In genomic region chr3:150602426-150603089, GRCh38 we compare ENCODE assay signal across 8 cellular contexts. TPM values are rescaled to one million over a fixed set of nuclear protein-coding genes. Genes with fewer than 3 reads are reported as not detected.
DNase-seq lines count a peak whose midpoint lies in the region; ATAC-seq and TF ChIP-seq lines count a peak whose summit lies in the region.

No MANE protein-coding gene starts in this region.

- CTCF ChIA-PET in CD8-positive, alpha-beta T cell (lab: Charles Lee), result interaction anchor here (0.9 kb wide), 1 partner anchor 74 kb away, joined by 3 read pairs; no protein-coding TSS in a partner anchor
- CTCF ChIA-PET in naive thymus-derived CD4-positive, alpha-beta T cell (lab: Charles Lee), result no interaction called here

- POLR2A ChIA-PET in CD8-positive, alpha-beta T cell (lab: Charles Lee), result interaction anchor here (0.6 to 2.9 kb wide), 18 partner anchors 8 to 720 kb away, joined by 3 to 40 read pairs (median 4); partner anchors contain the start of genes EIF2A, ERICH6, SERP1 and SIAH2
- POLR2A ChIA-PET in naive thymus-derived CD4-positive, alpha-beta T cell (lab: Charles Lee), result interaction anchor here (0.6 to 3.1 kb wide), 24 partner anchors 9 to 1405 kb away, joined by 3 to 53 read pairs (median 4); partner anchors contain the start of genes COMMD2, EIF2A, ERICH6 and SERP1

- TF ChIP-seq CTCF in CD8-positive, alpha-beta T cell (IDR thresholded peaks at IDR 0.05), result no peak
- no peak; the same call in 1 of the 2 replicates for TF ChIP-seq CTCF in KMS-11 (conservative IDR thresholded peaks at IDR 0.05; ENCODE audit: low read depth, low read length)
- no peak for TF ChIP-seq CTCF in coronary artery (IDR thresholded peaks at IDR 0.05)
- no peak for TF ChIP-seq CTCF in lower leg skin (IDR thresholded peaks at IDR 0.05)

- peak overlapping the region; percentile 99 for H3K4me3 Mint-ChIP-seq in CD8-positive, alpha-beta T cell
- peak overlapping the region; percentile 93 to 100 (median 98) for H3K4me3 Mint-ChIP-seq in naive thymus-derived CD4-positive, alpha-beta T cell

- H3K4me3 ChIP-seq in CD8-positive, alpha-beta T cell (ENCODE audit: low read depth, low read length), result peak overlapping the region; percentile 86
- H3K4me3 ChIP-seq in KMS-11 (IDR thresholded peaks at IDR 0.05; ENCODE audit: insufficient read depth, low read depth, low read length) (no peak overlapping the region), coronary artery (peak overlapping the region; percentile 90), lower leg skin (ENCODE audit: low read depth, poor library complexity, severe bottlenecking) (no peak overlapping the region)
- peak overlapping the region; percentile 76 for H3K4me3 ChIP-seq in naive thymus-derived CD4-positive, alpha-beta T cell (ENCODE audit: low read length)

- peaks cover 36% of the 10 kb centered on the region for H3K4me1 ChIP-seq in CD8-positive, alpha-beta T cell (ENCODE audit: insufficient read depth, low read length)
- peaks cover 61% of the 10 kb centered on the region for H3K4me1 ChIP-seq in KMS-11 (ENCODE audit: low read depth, poor library complexity, severe bottlenecking)
- H3K4me1 ChIP-seq in naive thymus-derived CD4-positive, alpha-beta T cell (ENCODE audit: control insufficient read depth in 2 of 2, insufficient read depth in 2 of 2, low read length in 2 of 2), result peaks cover 27 to 33% of the 10 kb centered on the region in 2 donors

- H3K27me3 ChIP-seq in CD8-positive, alpha-beta T cell (ENCODE audit: insufficient read depth, low read length), result no peaks in the 10 kb centered on the region
- no peaks in the 10 kb centered on the region for H3K27me3 ChIP-seq in KMS-11 (ENCODE audit: insufficient read depth, low read depth)
- no peaks in the 10 kb centered on the region for H3K27me3 ChIP-seq in naive thymus-derived CD4-positive, alpha-beta T cell (ENCODE audit: control insufficient read depth in 2 of 2, insufficient read depth in 2 of 2, low read length in 2 of 2)

- H3K4me1 Mint-ChIP-seq in CD8-positive, alpha-beta T cell (ENCODE audit: low read depth), result peaks cover 64% of the 10 kb centered on the region
- H3K4me1 Mint-ChIP-seq in naive thymus-derived CD4-positive, alpha-beta T cell, result peaks cover 39 to 70% (median 62%) of the 10 kb centered on the region in 7 donors

- H3K27ac Mint-ChIP-seq in CD8-positive, alpha-beta T cell, result peak overlapping the region; percentile 100
- H3K27ac Mint-ChIP-seq in naive thymus-derived CD4-positive, alpha-beta T cell, result peak overlapping the region; percentile 97 to 100 (median 99)

- 29 to 35% methylated on average over 5 of the region's 5 CpGs for WGBS in lower leg skin, 2 donors

- intact Hi-C loops in CD8-positive, alpha-beta T cell (cut with DNase I, micrococcal nuclease), result loop anchor here (1.0 to 10.0 kb wide), 8 partner anchors 56 to 790 kb away; partner anchors contain the start of genes EIF2A (in 2 of the 2), ERICH6 (in 2 of the 2), SERP1 (in 2 of the 2) and SIAH2 (in 2 of the 2)
- intact Hi-C loops in naive thymus-derived CD4-positive, alpha-beta T cell (cut with micrococcal nuclease), result loop anchor here (1.0 to 5.0 kb wide), 15 partner anchors 11 to 1666 kb away; partner anchors contain the start of genes EIF2A (in 2 of the 2), ERICH6 (in 2 of the 2), GPR171 (in 2 of the 2) and SERP1 (in 2 of the 2)
- intact Hi-C loops in lower leg skin (cut with DNase I; ENCODE audit: low total_unique reads), result no loop called here

- no peak for ATAC-seq in CD8-positive, alpha-beta T cell
- ATAC-seq in GM21526 (IDR thresholded peaks at IDR 0.05; ENCODE audit: low FRiP score, unreplicated experiment), result peak; percentile 14
- ATAC-seq in naive thymus-derived CD4-positive, alpha-beta T cell, result no peak

- H3K36me3 Mint-ChIP-seq in CD8-positive, alpha-beta T cell, result peaks cover 28% of the 10 kb centered on the region
- H3K36me3 Mint-ChIP-seq in naive thymus-derived CD4-positive, alpha-beta T cell, result peaks cover 11 to 32% (median 16%) of the 10 kb centered on the region in 5 donors

- DNase-seq in CD8-positive, alpha-beta T cell, result no peak
- DNase-seq in coronary artery (ENCODE audit: low spot score), result no peak
- no peak for DNase-seq in naive thymus-derived CD4-positive, alpha-beta T cell
- DNase-seq in activated gamma-delta T cell treated with Interleukin-2 at 50 U/mL for 16 hours, result no peak
- no peak for DNase-seq in lower leg skin (ENCODE audit: low spot score in 2 of 2)
- no peak for DNase-seq in NCI-H2227 (lab: John Stamatoyannopoulos, UW; ENCODE audit: unreplicated experiment)

- no peaks in the 10 kb centered on the region for H3K27me3 Mint-ChIP-seq in CD8-positive, alpha-beta T cell (ENCODE audit: low read depth)
- no peaks in the 10 kb centered on the region for H3K27me3 Mint-ChIP-seq in naive thymus-derived CD4-positive, alpha-beta T cell

- peak overlapping the region; percentile 96 for H3K9ac ChIP-seq in KMS-11

- H4K20me1 ChIP-seq in KMS-11 (ENCODE audit: insufficient read depth), result peaks cover 33% of the 10 kb centered on the region

- H3K27ac ChIP-seq in CD8-positive, alpha-beta T cell (ENCODE audit: low read depth, low read length), result peak overlapping the region; percentile 88
- H3K27ac ChIP-seq in KMS-11, result peak overlapping the region; percentile 96
- peak overlapping the region; percentile 96 to 97 for H3K27ac ChIP-seq in coronary artery
- peak overlapping the region; percentile 90 for H3K27ac ChIP-seq in naive thymus-derived CD4-positive, alpha-beta T cell (ENCODE audit: low read depth, low read length)

- H3K79me2 ChIP-seq in KMS-11 (ENCODE audit: insufficient read depth, low read depth), result peaks cover 95% of the 10 kb centered on the region

- H3K9me3 ChIP-seq in CD8-positive, alpha-beta T cell (ENCODE audit: low read length), result no peaks in the 10 kb centered on the region
- no peaks in the 10 kb centered on the region for H3K9me3 ChIP-seq in naive thymus-derived CD4-positive, alpha-beta T cell (ENCODE audit: control insufficient read depth in 2 of 3, low read length in 3 of 3)

- no peak for TF ChIP-seq POLR2A in lower leg skin (IDR thresholded peaks at IDR 0.05)

- H3K36me3 ChIP-seq in CD8-positive, alpha-beta T cell (ENCODE audit: insufficient read depth, low read length), result no peaks in the 10 kb centered on the region
- 0 out of 2 replicates have a peak, but pooled peaks cover 6% of the 10 kb centered on the region for H3K36me3 ChIP-seq in KMS-11 (ENCODE audit: insufficient read depth)
- H3K36me3 ChIP-seq in naive thymus-derived CD4-positive, alpha-beta T cell (ENCODE audit: control insufficient read depth in 2 of 3, insufficient read depth in 3 of 3, low read length in 3 of 3), result no peaks in the 10 kb centered on the region

- H3K9me3 Mint-ChIP-seq in CD8-positive, alpha-beta T cell, result no peaks in the 10 kb centered on the region
- H3K9me3 Mint-ChIP-seq in naive thymus-derived CD4-positive, alpha-beta T cell, result peaks cover 0 to 6% (median 0%) of the 10 kb centered on the region in 11 donors

- H3K4me2 ChIP-seq in KMS-11, result peak overlapping the region; percentile 97

- peak overlapping the region; percentile 68 for H2AFZ ChIP-seq in KMS-11 (ENCODE audit: low read depth)

RNA-seq across cellular contexts. Expression of gene SELENOT, which starts 0.6 kb away (rescaled TPM):
- 100 to 1,000 TPM; 130 to 139 TPM for total RNA-seq in CD8-positive, alpha-beta T cell
- 100 to 1,000 TPM in 1 of 5 experiments, 10 to 100 TPM in 4; 51.3 to 104 (median 78.1) TPM for total RNA-seq in naive thymus-derived CD4-positive, alpha-beta T cell
- 100 to 1,000 TPM; 174 to 179 TPM for polyA plus RNA-seq in naive thymus-derived CD4-positive, alpha-beta T cell
- 10 to 100 TPM; 39.2 to 76.8 (median 64.8) TPM for total RNA-seq in lower leg skin

RNA-seq across cellular contexts. Expression of gene EIF2A, which starts 56.0 kb away (rescaled TPM):
- total RNA-seq in CD8-positive, alpha-beta T cell, result 100 to 1,000 TPM; 156 to 162 TPM
- total RNA-seq in naive thymus-derived CD4-positive, alpha-beta T cell, result 100 to 1,000 TPM in 4 of 5 experiments, 10 to 100 TPM in 1; 94.7 to 135 (median 105) TPM
- polyA plus RNA-seq in naive thymus-derived CD4-positive, alpha-beta T cell, result 10 to 100 TPM; 54.1 to 58.4 TPM
- total RNA-seq in lower leg skin, result 100 to 1,000 TPM; 132 to 223 (median 187) TPM

RNA-seq across cellular contexts. Expression of gene SERP1, which starts 56.3 kb away (rescaled TPM):
- 100 to 1,000 TPM; 143 to 151 TPM for total RNA-seq in CD8-positive, alpha-beta T cell
- total RNA-seq in naive thymus-derived CD4-positive, alpha-beta T cell, result 100 to 1,000 TPM in 4 of 5 experiments, 10 to 100 TPM in 1; 89.4 to 120 (median 115) TPM
- 100 to 1,000 TPM; 115 to 140 TPM for polyA plus RNA-seq in naive thymus-derived CD4-positive, alpha-beta T cell
- 100 to 1,000 TPM; 155 to 282 (median 197) TPM for total RNA-seq in lower leg skin

Comparison
In these comparisons a context has a peak if more than half of its experiments do, and no peak if none do; other contexts are left out.
1. H3K4me3 ChIP-seq: peak in CD8-positive, alpha-beta T cell (single experiment), coronary artery (single experiment) and naive thymus-derived CD4-positive, alpha-beta T cell (single experiment); none in KMS-11 (single experiment) and lower leg skin (single experiment).
2. Peak in every context shown above with its lines, with median percentiles within 50 percentile points of each other: H3K27ac ChIP-seq.